18 cellular contexts compared by ENCODE assay signal in genomic region chr1:239657291-239657690, GRCh38.
DNase-seq lines count a peak whose midpoint lies in the region; ATAC-seq, FAIRE-seq and TF ChIP-seq lines count a peak whose summit lies in the region.
"Had no signal": no experiment of that assay in that cellular context is flagged by ENCODE, and none has a peak within 500 bp of the region (broad histone marks: within the 10 kb centered on the region; RNA-seq: fewer than 3 reads in every experiment).

No MANE protein-coding gene starts in this region.

- DNase-seq in A172 (ENCODE audit: low spot score) (peak; percentile 20), D721Med (ENCODE audit: insufficient read length, low spot score) (no peak), M059J (ENCODE audit: low read depth) (peak; percentile 29), epithelial cell of esophagus (ENCODE audit: low read depth) (peak; percentile 5), cerebellar cortex (ENCODE audit: low spot score) (no peak), kidney tubule cell (ENCODE audit: low spot score) (no peak)
- DNase-seq: AML-193; Caco-2; CD4-positive, alpha-beta T cell; DMS153; DMS79; H9; IMR-90; KBM-7 had no signal

- ATAC-seq in HG03354 (IDR thresholded peaks at IDR 0.05; ENCODE audit: poor library complexity, severe bottlenecking, unreplicated experiment): no peak
- ATAC-seq: A549, GM12878 had no signal

- peak; percentile 80 for FAIRE-seq in D721Med (lab: Jason Lieb, UNC)
- FAIRE-seq: A549, GM12878, H1 had no signal

- no peak for TF ChIP-seq CTCF in D721Med (IDR thresholded peaks at IDR 0.05; ENCODE audit: insufficient read depth, missing control alignments)
- no peak for TF ChIP-seq CTCF in epithelial cell of esophagus (IDR thresholded peaks at IDR 0.05; ENCODE audit: insufficient read depth, low read depth, low read length, missing control alignments)

- H3K4me3 ChIP-seq in epithelial cell of esophagus (ENCODE audit: low read length): no peak overlapping the region
- H3K4me3 ChIP-seq: A549, GM12878 had no signal

Comparison
In these comparisons a context has a peak if more than half of its experiments do, and no peak if none do; other contexts are left out.
1. DNase-seq: peak in A172 (single experiment), M059J (single experiment) and epithelial cell of esophagus (single experiment); none in D721Med (single experiment), cerebellar cortex (single experiment) and kidney tubule cell (single experiment).